Comparison of ENCODE assay signal across 1 cellular context in the genomic region with DNA sequence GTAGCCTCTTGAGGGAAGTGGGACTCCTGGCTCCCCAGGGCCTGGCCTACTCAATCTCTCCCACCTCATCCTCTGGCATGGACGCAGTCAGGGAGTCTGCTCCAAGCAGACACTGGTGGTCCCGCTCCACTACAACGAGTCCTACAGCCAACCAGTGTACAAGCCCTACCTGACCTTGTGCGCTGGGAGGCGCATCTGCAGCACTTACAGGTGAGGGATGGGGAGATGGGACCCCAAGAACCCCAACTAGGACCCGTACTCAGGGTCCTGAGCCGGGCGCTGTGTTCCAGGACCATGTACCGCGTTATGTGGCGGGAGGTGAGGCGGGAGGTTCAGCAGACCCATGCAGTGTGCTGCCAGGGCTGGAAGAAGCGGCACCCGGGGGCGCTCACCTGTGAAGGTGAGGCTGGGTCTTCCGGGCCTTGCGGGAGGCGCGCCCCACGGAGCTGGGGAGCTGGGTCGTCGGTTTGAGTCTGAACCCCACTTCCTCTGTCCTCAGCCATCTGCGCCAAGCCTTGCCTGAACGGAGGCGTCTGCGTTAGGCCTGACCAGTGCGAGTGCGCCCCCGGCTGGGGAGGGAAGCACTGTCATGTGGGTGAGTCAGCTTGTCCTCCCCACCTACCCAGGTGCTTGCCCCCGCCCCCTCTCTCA.
TF ChIP-seq lines count a peak whose summit lies in the region.

No MANE protein-coding gene starts in this region.

TF ChIP-seq in H1, 55 proteins besides CTCF, POLR2A, EP300 and RAD21:
- TF ChIP-seq SIRT6 (IDR thresholded peaks at IDR 0.05; ENCODE audit: low read length) (no peak), RXRA (IDR thresholded peaks at IDR 0.05; ENCODE audit: insufficient read depth, low read depth, low read length) (no peak), BACH1 (IDR thresholded peaks at IDR 0.05; ENCODE audit: low read length) (peak; percentile 50; the same call in 1 of the 2 replicates), FOSL1 (IDR thresholded peaks at IDR 0.05; ENCODE audit: insufficient read depth, low read depth, low read length) (no peak), JUND (IDR thresholded peaks at IDR 0.05; ENCODE audit: low read length) (peak; percentile 83), CREB1 (IDR thresholded peaks at IDR 0.05) (no peak; the same call in 1 of the 2 replicates), SUZ12 (IDR thresholded peaks at IDR 0.05; ENCODE audit: low read length) (no peak), SIN3A (conservative IDR thresholded peaks at IDR 0.05 in 1 of 2, IDR thresholded peaks at IDR 0.05 in 1 of 2; ENCODE audit: low read depth in 1 of 2, low read length in 2 of 2) (0 out of 4 replicates have a peak, but pooled peaks of 1 of the 2 experiments have one; percentile 45), MAFK (IDR thresholded peaks at IDR 0.05; ENCODE audit: low read depth, low read length) (peak; percentile 34; the same call in 1 of the 2 replicates), POLR2AphosphoS5 (IDR thresholded peaks at IDR 0.05; ENCODE audit: low read depth, low read length) (peak; percentile 42; the same call in 1 of the 2 replicates)
- TF ChIP-seq, protein P1, sequence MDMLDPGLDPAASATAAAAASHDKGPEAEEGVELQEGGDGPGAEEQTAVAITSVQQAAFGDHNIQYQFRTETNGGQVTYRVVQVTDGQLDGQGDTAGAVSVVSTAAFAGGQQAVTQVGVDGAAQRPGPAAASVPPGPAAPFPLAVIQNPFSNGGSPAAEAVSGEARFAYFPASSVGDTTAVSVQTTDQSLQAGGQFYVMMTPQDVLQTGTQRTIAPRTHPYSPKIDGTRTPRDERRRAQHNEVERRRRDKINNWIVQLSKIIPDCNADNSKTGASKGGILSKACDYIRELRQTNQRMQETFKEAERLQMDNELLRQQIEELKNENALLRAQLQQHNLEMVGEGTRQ (IDR thresholded peaks at IDR 0.05; ENCODE audit: low read length), result no peak
- TF ChIP-seq, protein P2, sequence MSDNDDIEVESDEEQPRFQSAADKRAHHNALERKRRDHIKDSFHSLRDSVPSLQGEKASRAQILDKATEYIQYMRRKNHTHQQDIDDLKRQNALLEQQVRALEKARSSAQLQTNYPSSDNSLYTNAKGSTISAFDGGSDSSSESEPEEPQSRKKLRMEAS (IDR thresholded peaks at IDR 0.05), result peak; percentile 59
